ENCODE assay signal across 21 cellular contexts in the genomic region with DNA sequence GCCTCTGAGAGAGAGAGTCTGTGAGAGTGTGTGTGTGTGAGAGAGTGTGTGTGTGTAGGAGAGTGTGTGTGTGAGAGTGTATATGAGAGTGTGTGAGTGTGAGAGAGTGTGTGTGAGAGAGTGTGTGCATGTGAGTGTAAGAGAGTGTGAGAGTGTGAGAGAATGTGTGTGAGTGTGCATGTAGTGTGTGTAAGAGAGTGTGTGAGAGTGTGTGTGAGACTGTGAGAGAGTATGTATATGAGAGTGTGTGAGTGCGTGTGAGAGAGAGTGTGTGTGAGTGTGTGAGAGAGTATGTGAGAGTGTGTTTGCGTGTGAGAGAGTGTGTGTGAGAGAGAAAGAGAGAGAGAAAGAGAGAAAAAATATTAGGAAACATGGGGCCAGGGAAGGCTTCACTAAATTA.
DNase-seq lines count a peak whose midpoint lies in the region; ATAC-seq, FAIRE-seq and TF ChIP-seq lines count a peak whose summit lies in the region.
"Had no signal": no experiment of that assay in that cellular context is flagged by ENCODE, and none has a peak within 500 bp of the region (broad histone marks: within the 10 kb centered on the region; RNA-seq: fewer than 3 reads in every experiment).

No MANE protein-coding gene starts in this region.

- H4K8ac ChIP-seq in H9 (replicated peaks; ENCODE audit: insufficient read length, low read depth, low read length) (peak overlapping the region; percentile 79), IMR-90 (ENCODE audit: low read depth in 2 of 2, low read length in 2 of 2) (no peak overlapping the region)

- H3K56ac ChIP-seq in H9 (ENCODE audit: insufficient read length, low read depth, low read length) (no peak overlapping the region), IMR-90 (ENCODE audit: extremely low read depth, insufficient read depth, low read length) (no peak overlapping the region)

- WGBS in H9 (ENCODE audit: extremely low coverage, insufficient read length, low lambda C conversion rate): 100% methylated on average over 2 of the region's 2 CpGs
- WGBS in IMR-90 (ENCODE audit: extremely low coverage in 2 of 2, insufficient read length in 1 of 2), 2 experiments: 100% methylated on average over 1 of the region's 2 CpGs; no CpG with 5 or more reads in 1 of the 2 experiments
- 82 to 89% (median 84%) methylated on average over 2 of the region's 2 CpGs for WGBS in small intestine, 3 donors

- no peak for TF ChIP-seq POLR2A in IMR-90 (IDR thresholded peaks at IDR 0.05; ENCODE audit: low read depth, low read length)

- H3K4ac ChIP-seq in H9 (ENCODE audit: low read depth, low read length) (no peak overlapping the region), IMR-90 (ENCODE audit: low read depth, low read length) (no peak overlapping the region)

- no peak for TF ChIP-seq CTCF in H9 (conservative IDR thresholded peaks at IDR 0.05)
- TF ChIP-seq CTCF in IMR-90 (conservative IDR thresholded peaks at IDR 0.05; ENCODE audit: low read depth, low read length): no peak
- TF ChIP-seq CTCF in nephron progenitor cell (IDR thresholded peaks at IDR 0.05): no peak

- BruUV-seq in IMR-90 (replicated peaks; lab: Mats Ljungman, UMichigan): no TSS peak

- no peak overlapping the region for H3T11ph ChIP-seq in H9 (ENCODE audit: low read length)

- H3K27ac Mint-ChIP-seq in H9: no peak overlapping the region
- H3K27ac Mint-ChIP-seq in nephron progenitor cell: peak overlapping the region; percentile 0
- H3K27ac Mint-ChIP-seq in activated naive CD4-positive, alpha-beta T cell treated with anti-CD3 and anti-CD28 coated beads, Interleukin-2, amount 50 U/mL, for 72 hours: no peak overlapping the region
- H3K27ac Mint-ChIP-seq: B cell; CD4-positive, alpha-beta T cell; CD8-positive, alpha-beta T cell had no signal

- peaks cover 45% of the 10 kb centered on the region for H3K27me3 Mint-ChIP-seq in H9 (ENCODE audit: low read depth)
- H3K27me3 Mint-ChIP-seq in nephron progenitor cell (ENCODE audit: low read depth, poor library complexity): peaks cover 38% of the 10 kb centered on the region
- H3K27me3 Mint-ChIP-seq: B cell had no signal

- H2BK20ac ChIP-seq in H9 (ENCODE audit: low read depth, low read length, poor library complexity, severe bottlenecking): no peak overlapping the region
- H2BK20ac ChIP-seq in IMR-90 (ENCODE audit: low read depth, low read length): no peak overlapping the region

- intact Hi-C loops in IMR-90 (cut with micrococcal nuclease): no loop called here

- POLR2A ChIA-PET in IMR-90 (lab: Charles Lee; ENCODE audit: unreplicated experiment): no interaction called here

- H4K5ac ChIP-seq in H9 (ENCODE audit: insufficient read length, low read depth, low read length) (peak overlapping the region; percentile 88), IMR-90 (ENCODE audit: low read depth, low read length) (no peak overlapping the region)

- H3K23ac ChIP-seq in H9 (ENCODE audit: insufficient read length, low read depth, low read length): no peak overlapping the region
- no peak overlapping the region for H3K23ac ChIP-seq in IMR-90 (ENCODE audit: low read depth, low read length)

- H4K91ac ChIP-seq in H9 (ENCODE audit: insufficient read length, low read depth, low read length) (no peak overlapping the region), IMR-90 (ENCODE audit: insufficient read depth, low read depth, low read length) (no peak overlapping the region)

- dilution Hi-C loops in IMR-90 (cut with HindIII; ENCODE audit: low sequenced_read_pairs, unreplicated experiment): no loop called here

- H3K9me1 ChIP-seq in IMR-90 (ENCODE audit: insufficient read depth, low read length): no peaks in the 10 kb centered on the region

- no peak overlapping the region for H2BK12ac ChIP-seq in H9 (ENCODE audit: insufficient read length, low read depth, low read length)

- H3K9me3 Mint-ChIP-seq in H9 (no peaks in the 10 kb centered on the region; a peak in 1 of 5 replicates), nephron progenitor cell (no peaks in the 10 kb centered on the region)
- H3K9me3 Mint-ChIP-seq in activated naive CD4-positive, alpha-beta T cell treated with anti-CD3 and anti-CD28 coated beads, Interleukin-2, amount 50 U/mL, for 72 hours: peaks cover 5 to 6% of the 10 kb centered on the region in 2 donors
- H3K9me3 Mint-ChIP-seq: CD8-positive, alpha-beta T cell had no signal

- H3K4me3 ChIP-seq in IMR-90 (ENCODE audit: insufficient read depth, low read depth, low read length) (no peak overlapping the region), small intestine (ENCODE audit: low read depth in 1 of 2, low read length in 2 of 2) (no peak overlapping the region)
- H3K4me3 ChIP-seq: A549; BLaER1 treated with 17β-estradiol and CSF1 and Interleukin-3, amounts not matched to agents 10 nM and 100 nM had no signal

- TF ChIP-seq RAD21 in IMR-90 (IDR thresholded peaks at IDR 0.05; ENCODE audit: low read length): no peak

- H3K4me1 Mint-ChIP-seq in H9 (peaks cover 6% of the 10 kb centered on the region in 2 experiments; a peak in 2 of 4 replicates), nephron progenitor cell (no peaks in the 10 kb centered on the region)
- H3K4me1 Mint-ChIP-seq: B cell had no signal

- no peak overlapping the region for H3K4me2 ChIP-seq in H9 (ENCODE audit: insufficient read depth, insufficient read length, low read length)
- H3K4me2 ChIP-seq in IMR-90 (ENCODE audit: low read depth, low read length): no peak overlapping the region
- H3K4me2 ChIP-seq: A549; BLaER1 treated with 17β-estradiol and CSF1 and Interleukin-3, amounts not matched to agents 10 nM and 100 nM had no signal

- H4K20me1 ChIP-seq in H9 (ENCODE audit: control insufficient read depth, insufficient read depth, insufficient read length) (no peaks in the 10 kb centered on the region), IMR-90 (ENCODE audit: insufficient read depth, low read length) (no peaks in the 10 kb centered on the region)
- H4K20me1 ChIP-seq: BLaER1 treated with 17β-estradiol and CSF1 and Interleukin-3, amounts not matched to agents 10 nM and 100 nM had no signal

- H3K79me2 ChIP-seq in H9 (ENCODE audit: insufficient read depth, low read length): no peaks in the 10 kb centered on the region

- H3K9me3 ChIP-seq in H9 (ENCODE audit: control insufficient read depth, low read depth, low read length) (no peaks in the 10 kb centered on the region), IMR-90 (ENCODE audit: control insufficient read depth, insufficient read depth, low read length) (peaks cover 5% of the 10 kb centered on the region; the same call in 1 of the 2 replicates), small intestine (ENCODE audit: control insufficient read depth, low read depth) (no peaks in the 10 kb centered on the region)
- H3K9me3 ChIP-seq: A549; BLaER1 treated with 17β-estradiol and CSF1 and Interleukin-3, amounts not matched to agents 10 nM and 100 nM; Caco-2 had no signal

- no peaks in the 10 kb centered on the region; a peak in 1 of 7 replicates for H3K36me3 Mint-ChIP-seq in H9 (ENCODE audit: insufficient read depth in 1 of 3, low read depth in 3 of 3)
- no peaks in the 10 kb centered on the region for H3K36me3 Mint-ChIP-seq in nephron progenitor cell (ENCODE audit: low read depth)
- no peaks in the 10 kb centered on the region for H3K36me3 Mint-ChIP-seq in activated naive CD4-positive, alpha-beta T cell treated with anti-CD3 and anti-CD28 coated beads, Interleukin-2, amount 50 U/mL, for 72 hours
- H3K36me3 Mint-ChIP-seq: CD8-positive, alpha-beta T cell had no signal

- CTCF ChIA-PET in IMR-90 (lab: Yijun Ruan, JAX): no interaction called here

- no peak overlapping the region for H3K4me3 Mint-ChIP-seq in H9
- no peak overlapping the region for H3K4me3 Mint-ChIP-seq in nephron progenitor cell
- H3K4me3 Mint-ChIP-seq: B cell; CD4-positive, alpha-beta T cell; CD8-positive, alpha-beta T cell had no signal

- H2BK15ac ChIP-seq in H9 (ENCODE audit: low read depth, low read length) (no peak overlapping the region), IMR-90 (ENCODE audit: low read depth, low read length) (no peak overlapping the region)

- H3K4me1 ChIP-seq in H9 (ENCODE audit: insufficient read depth, low read length): no peaks in the 10 kb centered on the region
- H3K4me1 ChIP-seq in IMR-90 (ENCODE audit: control insufficient read depth, insufficient read depth, low read length): no peaks in the 10 kb centered on the region
- no peaks in the 10 kb centered on the region for H3K4me1 ChIP-seq in small intestine (ENCODE audit: control insufficient read depth in 2 of 2, insufficient read depth in 1 of 2, low read depth in 1 of 2, low read length in 1 of 2)
- H3K4me1 ChIP-seq: A549, Caco-2 had no signal

- H2BK120ac ChIP-seq in H9 (ENCODE audit: low read depth, low read length, poor library complexity, severe bottlenecking) (no peak overlapping the region), IMR-90 (ENCODE audit: low read depth, low read length) (no peak overlapping the region)

- H3K36me3 ChIP-seq in IMR-90 (ENCODE audit: control insufficient read depth, insufficient read depth, low read length) (no peaks in the 10 kb centered on the region), small intestine (ENCODE audit: control insufficient read depth in 2 of 2, insufficient read depth in 2 of 2, low read length in 2 of 2) (no peaks in the 10 kb centered on the region)
- H3K36me3 ChIP-seq: BLaER1 treated with 17β-estradiol and CSF1 and Interleukin-3, amounts not matched to agents 10 nM and 100 nM had no signal

- H3K18ac ChIP-seq in H9 (ENCODE audit: insufficient read length, low read depth, low read length): peak overlapping the region; percentile 25
- H3K18ac ChIP-seq in IMR-90 (ENCODE audit: low read depth, low read length): no peak overlapping the region

- H3K9ac ChIP-seq in H9 (ENCODE audit: extremely low read depth, insufficient read length, low read length): no peak overlapping the region
- no peak overlapping the region for H3K9ac ChIP-seq in IMR-90 (ENCODE audit: low read depth, low read length)
- H3K9ac ChIP-seq: BLaER1 treated with 17β-estradiol and CSF1 and Interleukin-3, amounts not matched to agents 10 nM and 100 nM had no signal

- no peaks in the 10 kb centered on the region for H3K27me3 ChIP-seq in H9 (ENCODE audit: insufficient read depth, low read length)
- H3K27me3 ChIP-seq in IMR-90 (ENCODE audit: control insufficient read depth, insufficient read depth, low read length): no peaks in the 10 kb centered on the region
- no peaks in the 10 kb centered on the region for H3K27me3 ChIP-seq in small intestine (ENCODE audit: control insufficient read depth in 2 of 2, insufficient read depth in 2 of 2, low read length in 2 of 2)
- H3K27me3 ChIP-seq: BLaER1 treated with 17β-estradiol and CSF1 and Interleukin-3, amounts not matched to agents 10 nM and 100 nM had no signal

- FAIRE-seq in small intestine (lab: Jason Lieb, UNC): no peak
- FAIRE-seq: A549, D721Med, G401.6, GM12891 had no signal

- no peaks in the 10 kb centered on the region for H3K23me2 ChIP-seq in H9 (ENCODE audit: insufficient read length, low read depth, low read length, poor library complexity, severe bottlenecking)

- H2AK9ac ChIP-seq in IMR-90 (replicated peaks; ENCODE audit: low read depth, low read length, poor library complexity): no peak overlapping the region

- H2AFZ ChIP-seq in H9 (ENCODE audit: low read length) (no peak overlapping the region), IMR-90 (replicated peaks; ENCODE audit: low read length, poor library complexity) (no peak overlapping the region)

- H3K27ac ChIP-seq in H9 (ENCODE audit: insufficient read length, low read depth, low read length) (no peak overlapping the region), IMR-90 (ENCODE audit: insufficient read depth, low read length) (no peak overlapping the region), small intestine (ENCODE audit: low read depth in 1 of 2, low read length in 1 of 2) (no peak overlapping the region)
- H3K27ac ChIP-seq: 22Rv1; A549; BLaER1 treated with 17β-estradiol and CSF1 and Interleukin-3, amounts not matched to agents 10 nM and 100 nM; C4-2B had no signal

- in situ Hi-C loops in IMR-90 (cut with MboI; ENCODE audit: low sequenced_read_pairs): no loop called here

- no peaks in the 10 kb centered on the region for H3K79me1 ChIP-seq in H9 (ENCODE audit: insufficient read depth, low read depth, low read length, poor library complexity, severe bottlenecking)
- H3K79me1 ChIP-seq in IMR-90 (ENCODE audit: low read depth in 1 of 2, low read length in 2 of 2): no peaks in the 10 kb centered on the region

- DNase-seq in H9 (no peak), IMR-90 (no peak), nephron progenitor cell (no peak), SKM-1 (lab: John Stamatoyannopoulos, UW; ENCODE audit: unreplicated experiment) (no peak), small intestine (no peak)
- no peak for DNase-seq in activated naive CD4-positive, alpha-beta T cell treated with anti-CD3 and anti-CD28 coated beads, Interleukin-2, amount 50 U/mL, for 72 hours (ENCODE audit: low spot score in 2 of 2)
- DNase-seq: AML-193; Caco-2; Calu3; CD4-positive, alpha-beta T cell; CD8-positive, alpha-beta T cell; DMS79 treated with DMSO at 0.1 percent for 48 hours; GF-D8 had no signal

- H2AK5ac ChIP-seq in H9 (ENCODE audit: insufficient read length, low read length): no peak overlapping the region
- no peak overlapping the region for H2AK5ac ChIP-seq in IMR-90 (ENCODE audit: low read depth, low read length)

- H2BK5ac ChIP-seq in H9 (ENCODE audit: insufficient read length, low read length): no peak overlapping the region
- H2BK5ac ChIP-seq in IMR-90 (ENCODE audit: low read depth, low read length, poor library complexity, severe bottlenecking): peak overlapping the region; percentile 33

- no peak for ATAC-seq in IMR-90 (ENCODE audit: low read depth)
- ATAC-seq in activated naive CD4-positive, alpha-beta T cell treated with anti-CD3 and anti-CD28 coated beads, Interleukin-2, amount 50 U/mL, for 72 hours: no peak
- ATAC-seq: A549; CD8-positive, alpha-beta T cell had no signal

- 0 out of 2 replicates have a peak overlapping the region, but pooled peaks have one; percentile 20 for H3K14ac ChIP-seq in H9 (ENCODE audit: insufficient read depth, low read length)
- H3K14ac ChIP-seq in IMR-90 (replicated peaks; ENCODE audit: low read depth, low read length): no peak overlapping the region
